Comparison of ENCODE assay signal across 8 cellular contexts in genomic region chr5:30401479-30402058, GRCh38.
DNase-seq lines count a peak whose midpoint lies in the region; ATAC-seq and TF ChIP-seq lines count a peak whose summit lies in the region.

No MANE protein-coding gene starts in this region.

- TF ChIP-seq CTCF in natural killer cell (IDR thresholded peaks at IDR 0.05) = no peak

- no peaks in the 10 kb centered on the region for H3K27me3 ChIP-seq in adipocyte (replicated peaks; ENCODE audit: control insufficient read depth, insufficient read depth, low read length)

- DNase-seq in ELR (ENCODE audit: low read depth) = peak; percentile 0
- DNase-seq in NCI-H1092 (lab: John Stamatoyannopoulos, UW) = peak; percentile 12
- DNase-seq in adipocyte (ENCODE audit: low read depth) = peak; percentile 47
- DNase-seq in left kidney (ENCODE audit: low read depth, low spot score) = peak; percentile 77
- DNase-seq in natural killer cell = no peak

- no peaks in the 10 kb centered on the region for H3K27me3 Mint-ChIP-seq in natural killer cell (ENCODE audit: low read depth in 2 of 2)

- intact Hi-C loops in natural killer cell (cut with micrococcal nuclease) = no loop called here

- H3K4me3 ChIP-seq in adipocyte (ENCODE audit: low read length) = no peak overlapping the region

- no peak overlapping the region for H3K27ac Mint-ChIP-seq in natural killer cell

- no peaks in the 10 kb centered on the region for H3K36me3 ChIP-seq in adipocyte (ENCODE audit: control insufficient read depth, insufficient read depth, low read length, severe bottlenecking)

- no peak overlapping the region for H3K9ac ChIP-seq in adipocyte (ENCODE audit: low read length)

- no peaks in the 10 kb centered on the region for H3K4me1 ChIP-seq in adipocyte (ENCODE audit: control insufficient read depth, insufficient read depth, low read length)

- peaks cover 10% of the 10 kb centered on the region for H3K36me3 Mint-ChIP-seq in natural killer cell

- no peak overlapping the region for H3K4me3 Mint-ChIP-seq in natural killer cell

- H3K9me3 ChIP-seq in adipocyte (ENCODE audit: control insufficient read depth, low read length) = no peaks in the 10 kb centered on the region

- no peak for ATAC-seq in HG03159 (IDR thresholded peaks at IDR 0.05; ENCODE audit: unreplicated experiment)
- no peak for ATAC-seq in GM19395 (IDR thresholded peaks at IDR 0.05; ENCODE audit: unreplicated experiment)
- ATAC-seq in natural killer cell = no peak
- no peak for ATAC-seq in GM18498 (IDR thresholded peaks at IDR 0.05; ENCODE audit: unreplicated experiment)

- H3K4me1 Mint-ChIP-seq in natural killer cell = no peaks in the 10 kb centered on the region

- peaks cover 14 to 21% of the 10 kb centered on the region in 2 donors for H3K9me3 Mint-ChIP-seq in natural killer cell
